ENCODE assay signal across 25 cellular contexts in the genomic region with DNA sequence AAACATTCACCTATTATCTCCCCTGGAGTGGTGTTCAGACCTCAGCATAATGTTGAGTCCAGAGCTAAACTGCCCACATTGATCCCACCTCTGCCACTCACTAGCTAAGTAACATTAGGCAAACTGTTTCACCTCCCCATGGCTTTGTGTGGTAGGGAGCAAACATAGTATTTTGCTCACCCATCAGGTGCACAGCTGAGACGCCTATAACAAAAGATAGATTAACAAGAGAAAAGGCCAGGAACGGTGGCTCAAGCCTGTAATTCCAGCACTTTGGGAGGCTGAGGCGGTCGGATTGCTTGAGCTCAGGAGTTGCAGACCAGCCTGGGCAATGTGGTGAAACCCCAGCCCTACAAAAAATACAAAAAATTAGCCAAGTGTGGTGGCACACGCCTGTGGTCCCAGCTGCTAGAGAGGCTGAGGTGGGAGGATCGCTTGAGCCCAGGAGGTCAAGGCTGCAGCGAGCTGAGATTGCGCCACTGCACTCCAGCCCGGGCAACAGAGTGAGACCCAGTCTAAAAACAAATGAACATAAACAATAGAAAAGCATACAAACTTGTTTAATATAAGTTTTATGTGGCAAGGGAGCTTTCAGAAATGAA.
"Had no signal": no experiment of that assay in that cellular context is flagged by ENCODE, and none has a peak within 500 bp of the region (broad histone marks: within the 10 kb centered on the region; RNA-seq: fewer than 3 reads in every experiment).

No MANE protein-coding gene starts in this region.

- H3K27ac ChIP-seq: adrenal gland, ascending aorta, brain microvascular endothelial cell, heart left ventricle, pancreas, psoas muscle, right atrium auricular region, upper lobe of left lung had no signal

- H3K4me3 ChIP-seq: adrenal gland, ascending aorta, heart left ventricle, pancreas, psoas muscle, right atrium auricular region, upper lobe of left lung had no signal

- DNase-seq: activated B cell treated with CpG ODN at 0.5 μM for 24 hours; activated CD4-positive, alpha-beta T cell treated with anti-CD3 and anti-CD28 coated beads for 36 hours; activated CD4-positive, alpha-beta T cell treated with anti-CD3 and anti-CD28 coated beads, Interleukin-2, amount 50 U/mL, for 48 hours; activated CD8-positive, alpha-beta memory T cell treated with anti-CD3 and anti-CD28 coated beads, Interleukin-2, amount 50 U/mL, for 48 hours; activated naive CD4-positive, alpha-beta T cell; activated T-cell treated with anti-CD3 and anti-CD28 coated beads, Interleukin-2, amount 50 U/mL, for 4 hours; adrenal gland; brain microvascular endothelial cell; caudate nucleus; dermis blood vessel endothelial cell; heart left ventricle; left ventricle myocardium superior; mammary epithelial cell; naive thymus-derived CD8-positive, alpha-beta T cell; pancreas; psoas muscle; stimulated activated CD4-positive, alpha-beta T cell treated with anti-CD3 and anti-CD28 coated beads, Interleukin-4, amount 100 ng/mL, for 24 hours; stimulated activated naive CD8-positive, alpha-beta T cell treated with anti-CD3 and anti-CD28 coated beads, Interleukin-15, Interleukin-2, amounts not matched to agents 100 U/mL and 50 U/mL, for 24 hours; T1000 had no signal

- H3K4me3 Mint-ChIP-seq: activated B cell treated with CpG ODN at 0.5 μM for 24 hours; activated CD4-positive, alpha-beta T cell treated with anti-CD3 and anti-CD28 coated beads for 36 hours; activated naive CD8-positive, alpha-beta T cell; activated T-cell treated with anti-CD3 and anti-CD28 coated beads, Interleukin-2, amount 50 U/mL, for 4 hours; mesothelial cell of epicardium; naive thymus-derived CD8-positive, alpha-beta T cell had no signal

- H3K9me3 Mint-ChIP-seq: activated B cell treated with CpG ODN at 0.5 μM for 24 hours; activated T-cell treated with anti-CD3 and anti-CD28 coated beads, Interleukin-2, amount 50 U/mL, for 4 hours; activated T-helper 2 cell treated with anti-CD3 and anti-CD28 coated beads, Interferon-gamma antibody, Interleukin-2, Interleukin-4, amounts not matched to agents 10 μg/mL and 5 μg/mL and 100 μg/mL, durations not matched to agents 14 hours and 24 hours and 36 hours; mesothelial cell of epicardium; naive thymus-derived CD8-positive, alpha-beta T cell had no signal

- H3K4me1 ChIP-seq: adrenal gland, ascending aorta, pancreas, psoas muscle, right atrium auricular region had no signal

- ATAC-seq: activated CD4-positive, alpha-beta T cell treated with anti-CD3 and anti-CD28 coated beads for 36 hours; activated T-cell treated with anti-CD3 and anti-CD28 coated beads, Interleukin-2, amount 50 U/mL, for 4 hours; heart left ventricle; left ventricle myocardium superior; naive thymus-derived CD8-positive, alpha-beta T cell; pancreas; psoas muscle; stimulated activated naive CD8-positive, alpha-beta T cell treated with anti-CD3 and anti-CD28 coated beads, Interleukin-15, Interleukin-2, amounts not matched to agents 100 U/mL and 50 U/mL, for 24 hours had no signal

- H3K4me1 Mint-ChIP-seq: activated B cell treated with CpG ODN at 0.5 μM for 24 hours had no signal

- H3K36me3 ChIP-seq: adrenal gland, ascending aorta, brain microvascular endothelial cell, heart left ventricle, pancreas, right atrium auricular region, upper lobe of left lung had no signal

- H3K27ac Mint-ChIP-seq: activated B cell treated with CpG ODN at 0.5 μM for 24 hours; activated CD4-positive, alpha-beta T cell treated with anti-CD3 and anti-CD28 coated beads for 36 hours; activated naive CD8-positive, alpha-beta T cell; activated T-helper 2 cell treated with anti-CD3 and anti-CD28 coated beads, Interferon-gamma antibody, Interleukin-2, Interleukin-4, amounts not matched to agents 10 μg/mL and 5 μg/mL and 100 μg/mL, durations not matched to agents 14 hours and 24 hours and 36 hours; mesothelial cell of epicardium; naive thymus-derived CD8-positive, alpha-beta T cell had no signal

- H3K9me3 ChIP-seq: adrenal gland, ascending aorta, heart left ventricle, pancreas, psoas muscle, right atrium auricular region, upper lobe of left lung had no signal

- H3K27me3 ChIP-seq: ascending aorta, brain microvascular endothelial cell, heart left ventricle, pancreas, right atrium auricular region, upper lobe of left lung had no signal

- H3K36me3 Mint-ChIP-seq: mesothelial cell of epicardium; naive thymus-derived CD8-positive, alpha-beta T cell had no signal
